9 cellular contexts compared by ENCODE assay signal in the genomic region with DNA sequence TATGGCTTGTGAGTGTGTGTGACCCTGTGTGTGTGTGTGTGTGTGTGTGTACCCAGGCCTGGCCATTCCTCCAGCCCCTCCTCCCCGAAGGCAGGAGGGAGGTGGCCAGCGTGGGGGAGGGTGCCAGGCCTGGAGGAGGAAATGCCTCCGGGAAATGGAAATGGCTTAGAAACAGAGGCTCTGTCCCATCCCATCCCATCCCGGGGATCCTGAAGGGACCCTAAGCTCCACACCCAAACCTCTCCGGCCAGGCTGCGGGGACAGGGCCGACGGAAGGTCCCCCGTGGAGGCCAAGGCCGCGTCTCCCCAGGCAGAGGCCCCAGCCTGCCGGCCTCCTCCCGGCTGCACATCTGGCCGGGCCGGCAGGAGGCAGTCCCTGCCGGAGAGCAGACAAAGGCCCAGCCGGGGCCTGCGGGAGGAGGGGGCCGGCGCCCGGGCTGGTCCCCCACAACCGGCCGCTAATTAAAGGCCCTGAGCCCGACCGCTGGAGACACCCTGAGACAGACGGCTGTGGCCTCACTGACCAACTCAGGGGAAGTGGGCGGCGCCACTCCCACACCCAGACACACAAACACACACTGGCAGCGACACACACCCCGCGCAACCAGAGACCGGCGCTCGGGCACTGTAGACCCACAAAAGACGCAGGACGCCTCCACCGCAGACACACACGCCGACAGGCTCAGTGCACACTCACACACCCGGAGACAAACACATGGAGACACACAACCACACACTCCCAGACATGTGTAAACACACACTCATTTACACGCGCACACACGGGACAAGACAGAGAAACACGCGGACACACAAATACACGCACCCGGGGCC. TPM values are rescaled to one million over a fixed set of nuclear protein-coding genes. Genes with fewer than 3 reads are reported as not detected.
DNase-seq lines count a peak whose midpoint lies in the region; ATAC-seq, FAIRE-seq and TF ChIP-seq lines count a peak whose summit lies in the region.
"Had no signal": no experiment of that assay in that cellular context is flagged by ENCODE, and none has a peak within 500 bp of the region (broad histone marks: within the 10 kb centered on the region; RNA-seq: fewer than 3 reads in every experiment).

No MANE protein-coding gene starts in this region.

- WGBS in esophagus, 2 donors: 9% methylated on average over 45 to 47 of the region's 47 CpGs

- DNase-seq in H54 (ENCODE audit: insufficient read length, low spot score): peak; percentile 52
- peak; percentile 35 for DNase-seq in WERI-Rb-1
- no peak for DNase-seq in vagina (ENCODE audit: extremely low spot score in 2 of 2)

- FAIRE-seq in H54 (lab: Jason Lieb, UNC): no peak

- H3K9me3 ChIP-seq in WERI-Rb-1 (ENCODE audit: severe bottlenecking) (no peaks in the 10 kb centered on the region), esophagus (ENCODE audit: control insufficient read depth in 2 of 2, insufficient read depth in 1 of 2, low read depth in 1 of 2, low read length in 1 of 2) (peaks cover 0 to 7% of the 10 kb centered on the region in 2 donors), muscle layer of colon (ENCODE audit: low read length) (no peaks in the 10 kb centered on the region), vagina (no peaks in the 10 kb centered on the region)

- no peak for ATAC-seq in GM21381 (IDR thresholded peaks at IDR 0.05; ENCODE audit: unreplicated experiment)
- no peak for ATAC-seq in GM18517 (IDR thresholded peaks at IDR 0.05; ENCODE audit: unreplicated experiment)
- no peak for ATAC-seq in GM19397 (IDR thresholded peaks at IDR 0.05; ENCODE audit: unreplicated experiment)

- intact Hi-C loops in vagina (cut with DNase I): no loop called here

- TF ChIP-seq CTCF in WERI-Rb-1 (IDR thresholded peaks at IDR 0.05; ENCODE audit: low read depth, low read length): 0 out of 2 replicates have a peak, but pooled peaks have one; percentile 6
- TF ChIP-seq CTCF in vagina (IDR thresholded peaks at IDR 0.05): no peak

- H3K36me3 ChIP-seq in WERI-Rb-1 (no peaks in the 10 kb centered on the region), esophagus (ENCODE audit: control insufficient read depth in 2 of 2, insufficient read depth in 2 of 2, low read length in 1 of 2) (peaks cover 0 to 3% of the 10 kb centered on the region in 2 donors), muscle layer of colon (ENCODE audit: insufficient read depth, low read length) (no peaks in the 10 kb centered on the region), vagina (peaks cover 0 to 8% of the 10 kb centered on the region in 2 donors)

- H3K4me3 ChIP-seq in WERI-Rb-1 (ENCODE audit: low read depth, low read length): peak overlapping the region; percentile 58
- peak overlapping the region; percentile 40 to 64 for H3K4me3 ChIP-seq in esophagus (ENCODE audit: low read depth in 1 of 2, low read length in 2 of 2)
- peak overlapping the region; percentile 63 to 98 for H3K4me3 ChIP-seq in muscle layer of colon (ENCODE audit: low read depth in 1 of 2, low read length in 2 of 2)
- H3K4me3 ChIP-seq in vagina: peak overlapping the region; percentile 63 to 65

- TF ChIP-seq POLR2A in H54 (IDR thresholded peaks at IDR 0.05; ENCODE audit: low read depth, low read length): peak; percentile 18; the same call in 1 of the 2 replicates
- no peak for TF ChIP-seq POLR2A in vagina (IDR thresholded peaks at IDR 0.05)

- H3K27me3 ChIP-seq in WERI-Rb-1 (ENCODE audit: insufficient read depth, low read depth, severe bottlenecking) (no peaks in the 10 kb centered on the region), esophagus (ENCODE audit: control insufficient read depth in 1 of 2, insufficient read depth in 2 of 2, low read length in 2 of 2) (peaks cover 0 to 2% of the 10 kb centered on the region in 2 donors), muscle layer of colon (ENCODE audit: control insufficient read depth in 1 of 2, insufficient read depth in 2 of 2, low read length in 2 of 2) (no peaks in the 10 kb centered on the region), vagina (no peaks in the 10 kb centered on the region)

- peak overlapping the region; percentile 1; the same call in 1 of the 2 replicates for H3K27ac ChIP-seq in WERI-Rb-1
- H3K27ac ChIP-seq in esophagus (ENCODE audit: low read depth in 2 of 2, low read length in 1 of 2): peak overlapping the region; percentile 7 to 71
- peak overlapping the region; percentile 87 for H3K27ac ChIP-seq in muscle layer of colon (ENCODE audit: low read depth, low read length)
- H3K27ac ChIP-seq in vagina: peak overlapping the region; percentile 84

- H3K4me1 ChIP-seq in esophagus (ENCODE audit: control insufficient read depth in 2 of 2, insufficient read depth in 2 of 2, low read length in 1 of 2): peaks cover 0 to 11% of the 10 kb centered on the region in 2 donors
- H3K4me1 ChIP-seq in muscle layer of colon (ENCODE audit: insufficient read depth, low read length): peaks cover 7% of the 10 kb centered on the region
- peaks cover 42% of the 10 kb centered on the region for H3K4me1 ChIP-seq in vagina

- peak overlapping the region; percentile 76 for H3K9ac ChIP-seq in muscle layer of colon (ENCODE audit: low read length)

RNA-seq across cellular contexts. Expression of gene ADAMTS10, which starts 1.1 kb away (rescaled TPM):
- polyA plus RNA-seq in esophagus: 10 to 100 TPM in 1 of 2 donors, 1 to 10 TPM in 1; 7.3 to 11.7 TPM
- total RNA-seq in vagina: 66.3 TPM

RNA-seq across cellular contexts. Expression of gene NFILZ, which starts 21.0 kb away (rescaled TPM):
- not detected for polyA plus RNA-seq in esophagus
- total RNA-seq in vagina: not detected
- total RNA-seq: T-helper 2 cell treated with Interferon-gamma antibody and Interleukin-4, amounts not matched to agents 100 ng/mL and 5 ng/mL, for 36 hours had no signal

RNA-seq across cellular contexts. Expression of gene MYO1F, which starts 32.2 kb away (rescaled TPM):
- 1 to 10 TPM; 2.5 to 7.9 TPM for polyA plus RNA-seq in esophagus
- 20.4 TPM for total RNA-seq in vagina

Comparison
In these comparisons a context has a peak if more than half of its experiments do, and no peak if none do; other contexts are left out.
1. DNase-seq: peak in H54 (single experiment) and WERI-Rb-1 (single experiment); none in vagina (0 of 2).
2. H3K27ac ChIP-seq: peak in every context shown above with its lines; median percentile 87 in muscle layer of colon; 84 in vagina; 39 in esophagus; 1 in WERI-Rb-1.
3. Peak in every context shown above with its lines, with median percentiles within 50 percentile points of each other: H3K4me3 ChIP-seq.